ENCODE assay signal across 1 cellular context in the genomic region with DNA sequence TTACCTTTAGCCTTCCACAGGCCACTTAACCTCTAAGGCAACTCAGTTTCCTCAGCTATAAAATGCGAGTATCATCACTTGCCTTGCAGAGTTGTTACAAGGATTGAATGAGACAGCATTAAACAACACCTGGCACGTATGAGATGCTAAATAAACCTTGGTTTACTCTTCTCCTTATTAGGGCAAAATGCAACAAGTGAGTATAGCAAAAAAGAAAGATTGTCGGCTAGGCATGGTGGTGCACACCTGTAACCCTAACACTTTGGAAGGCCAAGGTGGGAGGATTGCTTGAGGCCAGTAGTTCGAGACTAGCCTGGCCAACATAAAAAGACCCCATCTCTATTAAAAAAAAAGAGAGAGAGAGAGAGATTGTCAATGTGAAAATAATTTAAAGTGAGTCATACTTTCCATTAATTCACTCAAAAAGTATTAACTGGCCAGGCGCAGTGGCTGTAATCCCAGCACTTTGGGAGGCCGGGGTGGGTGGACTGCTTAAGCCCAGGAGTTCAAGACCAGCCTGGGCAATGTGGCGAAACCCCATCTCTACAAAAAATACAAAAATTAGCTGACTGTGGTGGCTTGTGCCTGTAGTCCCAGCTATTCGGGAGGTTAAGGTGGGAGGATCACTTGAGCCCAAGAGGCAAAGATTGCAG.
A peak's percentile ranks its signal among the peaks of the same experiment; 100 is the strongest.
TF ChIP-seq lines count a peak whose summit lies in the region.

No MANE protein-coding gene starts in this region.

TF ChIP-seq in HepG2, 621 proteins besides CTCF, POLR2A, EP300 and RAD21:
- TF ChIP-seq, protein P1, sequence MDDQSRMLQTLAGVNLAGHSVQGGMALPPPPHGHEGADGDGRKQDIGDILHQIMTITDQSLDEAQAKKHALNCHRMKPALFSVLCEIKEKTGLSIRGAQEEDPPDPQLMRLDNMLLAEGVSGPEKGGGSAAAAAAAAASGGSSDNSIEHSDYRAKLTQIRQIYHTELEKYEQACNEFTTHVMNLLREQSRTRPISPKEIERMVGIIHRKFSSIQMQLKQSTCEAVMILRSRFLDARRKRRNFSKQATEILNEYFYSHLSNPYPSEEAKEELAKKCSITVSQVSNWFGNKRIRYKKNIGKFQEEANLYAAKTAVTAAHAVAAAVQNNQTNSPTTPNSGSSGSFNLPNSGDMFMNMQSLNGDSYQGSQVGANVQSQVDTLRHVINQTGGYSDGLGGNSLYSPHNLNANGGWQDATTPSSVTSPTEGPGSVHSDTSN (CRISPR knock-in tag; IDR thresholded peaks at IDR 0.05; ENCODE audit: borderline replicate concordance) = no peak
- TF ChIP-seq RXRB (CRISPR knock-in tag; IDR thresholded peaks at IDR 0.05; ENCODE audit: borderline replicate concordance) = no peak
- TF ChIP-seq AGO2 (optimal IDR thresholded peaks at IDR 0.05; ENCODE audit: low read depth, low read length) = no peak
- TF ChIP-seq, protein P2, sequence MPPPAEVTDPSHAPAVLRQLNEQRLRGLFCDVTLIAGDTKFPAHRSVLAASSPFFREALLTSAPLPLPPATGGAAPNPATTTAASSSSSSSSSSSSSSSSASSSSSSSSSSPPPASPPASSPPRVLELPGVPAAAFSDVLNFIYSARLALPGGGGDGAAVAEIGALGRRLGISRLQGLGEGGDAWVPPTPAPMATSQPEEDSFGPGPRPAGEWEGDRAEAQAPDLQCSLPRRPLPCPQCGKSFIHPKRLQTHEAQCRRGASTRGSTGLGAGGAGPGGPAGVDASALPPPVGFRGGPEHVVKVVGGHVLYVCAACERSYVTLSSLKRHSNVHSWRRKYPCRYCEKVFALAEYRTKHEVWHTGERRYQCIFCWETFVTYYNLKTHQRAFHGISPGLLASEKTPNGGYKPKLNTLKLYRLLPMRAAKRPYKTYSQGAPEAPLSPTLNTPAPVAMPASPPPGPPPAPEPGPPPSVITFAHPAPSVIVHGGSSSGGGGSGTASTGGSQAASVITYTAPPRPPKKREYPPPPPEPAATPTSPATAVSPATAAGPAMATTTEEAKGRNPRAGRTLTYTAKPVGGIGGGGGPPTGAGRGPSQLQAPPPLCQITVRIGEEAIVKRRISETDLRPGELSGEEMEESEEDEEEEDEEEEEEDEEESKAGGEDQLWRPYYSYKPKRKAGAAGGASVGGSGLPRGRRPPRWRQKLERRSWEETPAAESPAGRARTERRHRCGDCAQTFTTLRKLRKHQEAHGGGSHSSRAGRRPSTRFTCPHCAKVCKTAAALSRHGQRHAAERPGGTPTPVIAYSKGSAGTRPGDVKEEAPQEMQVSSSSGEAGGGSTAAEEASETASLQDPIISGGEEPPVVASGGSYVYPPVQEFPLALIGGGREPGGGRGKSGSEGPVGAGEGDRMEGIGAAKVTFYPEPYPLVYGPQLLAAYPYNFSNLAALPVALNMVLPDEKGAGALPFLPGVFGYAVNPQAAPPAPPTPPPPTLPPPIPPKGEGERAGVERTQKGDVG (CRISPR knock-in tag; IDR thresholded peaks at IDR 0.05; ENCODE audit: borderline replicate concordance) = no peak
- no peak for TF ChIP-seq ZNF891 (CRISPR knock-in tag; IDR thresholded peaks at IDR 0.05)
- TF ChIP-seq, protein P3, sequence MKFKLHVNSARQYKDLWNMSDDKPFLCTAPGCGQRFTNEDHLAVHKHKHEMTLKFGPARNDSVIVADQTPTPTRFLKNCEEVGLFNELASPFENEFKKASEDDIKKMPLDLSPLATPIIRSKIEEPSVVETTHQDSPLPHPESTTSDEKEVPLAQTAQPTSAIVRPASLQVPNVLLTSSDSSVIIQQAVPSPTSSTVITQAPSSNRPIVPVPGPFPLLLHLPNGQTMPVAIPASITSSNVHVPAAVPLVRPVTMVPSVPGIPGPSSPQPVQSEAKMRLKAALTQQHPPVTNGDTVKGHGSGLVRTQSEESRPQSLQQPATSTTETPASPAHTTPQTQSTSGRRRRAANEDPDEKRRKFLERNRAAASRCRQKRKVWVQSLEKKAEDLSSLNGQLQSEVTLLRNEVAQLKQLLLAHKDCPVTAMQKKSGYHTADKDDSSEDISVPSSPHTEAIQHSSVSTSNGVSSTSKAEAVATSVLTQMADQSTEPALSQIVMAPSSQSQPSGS (CRISPR knock-in tag; IDR thresholded peaks at IDR 0.05) = no peak
- TF ChIP-seq, protein P4, sequence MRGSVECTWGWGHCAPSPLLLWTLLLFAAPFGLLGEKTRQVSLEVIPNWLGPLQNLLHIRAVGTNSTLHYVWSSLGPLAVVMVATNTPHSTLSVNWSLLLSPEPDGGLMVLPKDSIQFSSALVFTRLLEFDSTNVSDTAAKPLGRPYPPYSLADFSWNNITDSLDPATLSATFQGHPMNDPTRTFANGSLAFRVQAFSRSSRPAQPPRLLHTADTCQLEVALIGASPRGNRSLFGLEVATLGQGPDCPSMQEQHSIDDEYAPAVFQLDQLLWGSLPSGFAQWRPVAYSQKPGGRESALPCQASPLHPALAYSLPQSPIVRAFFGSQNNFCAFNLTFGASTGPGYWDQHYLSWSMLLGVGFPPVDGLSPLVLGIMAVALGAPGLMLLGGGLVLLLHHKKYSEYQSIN (CRISPR knock-in tag; IDR thresholded peaks at IDR 0.05; ENCODE audit: borderline replicate concordance) = no peak
- TF ChIP-seq ZNF343 (CRISPR knock-in tag; IDR thresholded peaks at IDR 0.05) = no peak
- TF ChIP-seq ZNF136 (CRISPR knock-in tag; IDR thresholded peaks at IDR 0.05; ENCODE audit: low read depth) = no peak
- TF ChIP-seq ZFAT (CRISPR knock-in tag; conservative IDR thresholded peaks at IDR 0.05) = no peak
- no peak for TF ChIP-seq NFYB (CRISPR knock-in tag; IDR thresholded peaks at IDR 0.05)
- TF ChIP-seq SRF (IDR thresholded peaks at IDR 0.05; ENCODE audit: low read depth, low read length) = peak; percentile 25; the same call in 1 of the 2 replicates
- no peak for TF ChIP-seq GLI4 (CRISPR knock-in tag; IDR thresholded peaks at IDR 0.05; ENCODE audit: borderline replicate concordance)
- TF ChIP-seq, protein P5, sequence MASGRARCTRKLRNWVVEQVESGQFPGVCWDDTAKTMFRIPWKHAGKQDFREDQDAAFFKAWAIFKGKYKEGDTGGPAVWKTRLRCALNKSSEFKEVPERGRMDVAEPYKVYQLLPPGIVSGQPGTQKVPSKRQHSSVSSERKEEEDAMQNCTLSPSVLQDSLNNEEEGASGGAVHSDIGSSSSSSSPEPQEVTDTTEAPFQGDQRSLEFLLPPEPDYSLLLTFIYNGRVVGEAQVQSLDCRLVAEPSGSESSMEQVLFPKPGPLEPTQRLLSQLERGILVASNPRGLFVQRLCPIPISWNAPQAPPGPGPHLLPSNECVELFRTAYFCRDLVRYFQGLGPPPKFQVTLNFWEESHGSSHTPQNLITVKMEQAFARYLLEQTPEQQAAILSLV (CRISPR knock-in tag; IDR thresholded peaks at IDR 0.05; ENCODE audit: borderline replicate concordance) = 0 out of 2 replicates have a peak, but pooled peaks have one; percentile 16
- TF ChIP-seq ZNF296 (CRISPR knock-in tag; conservative IDR thresholded peaks at IDR 0.05) = no peak
TF ChIP-seq in HepG2: peak in this region for 2.
